1 cellular context compared by ENCODE assay signal in genomic region chr1:192808588-192809285, GRCh38.
TF ChIP-seq lines count a peak whose summit lies in the region.

TSS of gene RGS2 (plus strand) at chr1:192809039. CDS start at chr1:192809072, 33 bp downstream.

TF ChIP-seq in WTC11, 78 proteins besides CTCF, POLR2A, EP300 and RAD21 (continued from another document and continues in another):
- no peak for TF ChIP-seq E2F4 (CRISPR knock-in tag; IDR thresholded peaks at IDR 0.05; ENCODE audit: borderline replicate concordance, low read depth)
- TF ChIP-seq ZNF121 (CRISPR knock-in tag; IDR thresholded peaks at IDR 0.05), result peak; percentile 78; the same call in 1 of the 2 replicates
- TF ChIP-seq, protein P1, sequence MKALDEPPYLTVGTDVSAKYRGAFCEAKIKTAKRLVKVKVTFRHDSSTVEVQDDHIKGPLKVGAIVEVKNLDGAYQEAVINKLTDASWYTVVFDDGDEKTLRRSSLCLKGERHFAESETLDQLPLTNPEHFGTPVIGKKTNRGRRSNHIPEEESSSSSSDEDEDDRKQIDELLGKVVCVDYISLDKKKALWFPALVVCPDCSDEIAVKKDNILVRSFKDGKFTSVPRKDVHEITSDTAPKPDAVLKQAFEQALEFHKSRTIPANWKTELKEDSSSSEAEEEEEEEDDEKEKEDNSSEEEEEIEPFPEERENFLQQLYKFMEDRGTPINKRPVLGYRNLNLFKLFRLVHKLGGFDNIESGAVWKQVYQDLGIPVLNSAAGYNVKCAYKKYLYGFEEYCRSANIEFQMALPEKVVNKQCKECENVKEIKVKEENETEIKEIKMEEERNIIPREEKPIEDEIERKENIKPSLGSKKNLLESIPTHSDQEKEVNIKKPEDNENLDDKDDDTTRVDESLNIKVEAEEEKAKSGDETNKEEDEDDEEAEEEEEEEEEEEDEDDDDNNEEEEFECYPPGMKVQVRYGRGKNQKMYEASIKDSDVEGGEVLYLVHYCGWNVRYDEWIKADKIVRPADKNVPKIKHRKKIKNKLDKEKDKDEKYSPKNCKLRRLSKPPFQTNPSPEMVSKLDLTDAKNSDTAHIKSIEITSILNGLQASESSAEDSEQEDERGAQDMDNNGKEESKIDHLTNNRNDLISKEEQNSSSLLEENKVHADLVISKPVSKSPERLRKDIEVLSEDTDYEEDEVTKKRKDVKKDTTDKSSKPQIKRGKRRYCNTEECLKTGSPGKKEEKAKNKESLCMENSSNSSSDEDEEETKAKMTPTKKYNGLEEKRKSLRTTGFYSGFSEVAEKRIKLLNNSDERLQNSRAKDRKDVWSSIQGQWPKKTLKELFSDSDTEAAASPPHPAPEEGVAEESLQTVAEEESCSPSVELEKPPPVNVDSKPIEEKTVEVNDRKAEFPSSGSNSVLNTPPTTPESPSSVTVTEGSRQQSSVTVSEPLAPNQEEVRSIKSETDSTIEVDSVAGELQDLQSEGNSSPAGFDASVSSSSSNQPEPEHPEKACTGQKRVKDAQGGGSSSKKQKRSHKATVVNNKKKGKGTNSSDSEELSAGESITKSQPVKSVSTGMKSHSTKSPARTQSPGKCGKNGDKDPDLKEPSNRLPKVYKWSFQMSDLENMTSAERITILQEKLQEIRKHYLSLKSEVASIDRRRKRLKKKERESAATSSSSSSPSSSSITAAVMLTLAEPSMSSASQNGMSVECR (CRISPR knock-in tag; IDR thresholded peaks at IDR 0.05; ENCODE audit: borderline replicate concordance), result peak; percentile 79; the same call in 1 of the 2 replicates
- peak; percentile 59 for TF ChIP-seq FOXK1 (CRISPR knock-in tag; IDR thresholded peaks at IDR 0.05)
- TF ChIP-seq ZNF219 (CRISPR knock-in tag; IDR thresholded peaks at IDR 0.05; ENCODE audit: borderline replicate concordance), result no peak
- peak; percentile 45; the same call in 1 of the 2 replicates for TF ChIP-seq ZNF317 (CRISPR knock-in tag; IDR thresholded peaks at IDR 0.05; ENCODE audit: borderline replicate concordance, low read depth)
- peak; percentile 58; the same call in 1 of the 2 replicates for TF ChIP-seq E2F1 (CRISPR knock-in tag; IDR thresholded peaks at IDR 0.05)
- TF ChIP-seq, protein P2, sequence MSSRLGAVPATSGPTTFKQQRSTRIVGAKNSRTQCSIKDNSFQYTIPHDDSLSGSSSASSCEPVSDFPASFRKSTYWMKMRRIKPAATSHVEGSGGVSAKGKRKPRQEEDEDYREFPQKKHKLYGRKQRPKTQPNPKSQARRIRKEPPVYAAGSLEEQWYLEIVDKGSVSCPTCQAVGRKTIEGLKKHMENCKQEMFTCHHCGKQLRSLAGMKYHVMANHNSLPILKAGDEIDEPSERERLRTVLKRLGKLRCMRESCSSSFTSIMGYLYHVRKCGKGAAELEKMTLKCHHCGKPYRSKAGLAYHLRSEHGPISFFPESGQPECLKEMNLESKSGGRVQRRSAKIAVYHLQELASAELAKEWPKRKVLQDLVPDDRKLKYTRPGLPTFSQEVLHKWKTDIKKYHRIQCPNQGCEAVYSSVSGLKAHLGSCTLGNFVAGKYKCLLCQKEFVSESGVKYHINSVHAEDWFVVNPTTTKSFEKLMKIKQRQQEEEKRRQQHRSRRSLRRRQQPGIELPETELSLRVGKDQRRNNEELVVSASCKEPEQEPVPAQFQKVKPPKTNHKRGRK (CRISPR knock-in tag; IDR thresholded peaks at IDR 0.05; ENCODE audit: borderline replicate concordance), result no peak
- TF ChIP-seq AFF4 (CRISPR knock-in tag; IDR thresholded peaks at IDR 0.05; ENCODE audit: borderline replicate concordance), result no peak; the same call in 1 of the 2 replicates
- TF ChIP-seq, protein P3, sequence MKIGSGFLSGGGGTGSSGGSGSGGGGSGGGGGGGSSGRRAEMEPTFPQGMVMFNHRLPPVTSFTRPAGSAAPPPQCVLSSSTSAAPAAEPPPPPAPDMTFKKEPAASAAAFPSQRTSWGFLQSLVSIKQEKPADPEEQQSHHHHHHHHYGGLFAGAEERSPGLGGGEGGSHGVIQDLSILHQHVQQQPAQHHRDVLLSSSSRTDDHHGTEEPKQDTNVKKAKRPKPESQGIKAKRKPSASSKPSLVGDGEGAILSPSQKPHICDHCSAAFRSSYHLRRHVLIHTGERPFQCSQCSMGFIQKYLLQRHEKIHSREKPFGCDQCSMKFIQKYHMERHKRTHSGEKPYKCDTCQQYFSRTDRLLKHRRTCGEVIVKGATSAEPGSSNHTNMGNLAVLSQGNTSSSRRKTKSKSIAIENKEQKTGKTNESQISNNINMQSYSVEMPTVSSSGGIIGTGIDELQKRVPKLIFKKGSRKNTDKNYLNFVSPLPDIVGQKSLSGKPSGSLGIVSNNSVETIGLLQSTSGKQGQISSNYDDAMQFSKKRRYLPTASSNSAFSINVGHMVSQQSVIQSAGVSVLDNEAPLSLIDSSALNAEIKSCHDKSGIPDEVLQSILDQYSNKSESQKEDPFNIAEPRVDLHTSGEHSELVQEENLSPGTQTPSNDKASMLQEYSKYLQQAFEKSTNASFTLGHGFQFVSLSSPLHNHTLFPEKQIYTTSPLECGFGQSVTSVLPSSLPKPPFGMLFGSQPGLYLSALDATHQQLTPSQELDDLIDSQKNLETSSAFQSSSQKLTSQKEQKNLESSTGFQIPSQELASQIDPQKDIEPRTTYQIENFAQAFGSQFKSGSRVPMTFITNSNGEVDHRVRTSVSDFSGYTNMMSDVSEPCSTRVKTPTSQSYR (CRISPR knock-in tag; IDR thresholded peaks at IDR 0.05), result no peak
- peak; percentile 73 for TF ChIP-seq FOXP1 (CRISPR knock-in tag; IDR thresholded peaks at IDR 0.05; ENCODE audit: borderline replicate concordance)
- TF ChIP-seq, protein P4, sequence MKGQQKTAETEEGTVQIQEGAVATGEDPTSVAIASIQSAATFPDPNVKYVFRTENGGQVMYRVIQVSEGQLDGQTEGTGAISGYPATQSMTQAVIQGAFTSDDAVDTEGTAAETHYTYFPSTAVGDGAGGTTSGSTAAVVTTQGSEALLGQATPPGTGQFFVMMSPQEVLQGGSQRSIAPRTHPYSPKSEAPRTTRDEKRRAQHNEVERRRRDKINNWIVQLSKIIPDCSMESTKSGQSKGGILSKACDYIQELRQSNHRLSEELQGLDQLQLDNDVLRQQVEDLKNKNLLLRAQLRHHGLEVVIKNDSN (CRISPR knock-in tag; IDR thresholded peaks at IDR 0.05), result peak; percentile 31; the same call in 1 of the 2 replicates
- no peak for TF ChIP-seq ZNF423 (CRISPR knock-in tag; IDR thresholded peaks at IDR 0.05)
- TF ChIP-seq PRDM15 (CRISPR knock-in tag; IDR thresholded peaks at IDR 0.05), result no peak
- 0 out of 2 replicates have a peak, but pooled peaks have one; percentile 12 for TF ChIP-seq TEAD4 (CRISPR knock-in tag; IDR thresholded peaks at IDR 0.05)
- TF ChIP-seq, protein P5, sequence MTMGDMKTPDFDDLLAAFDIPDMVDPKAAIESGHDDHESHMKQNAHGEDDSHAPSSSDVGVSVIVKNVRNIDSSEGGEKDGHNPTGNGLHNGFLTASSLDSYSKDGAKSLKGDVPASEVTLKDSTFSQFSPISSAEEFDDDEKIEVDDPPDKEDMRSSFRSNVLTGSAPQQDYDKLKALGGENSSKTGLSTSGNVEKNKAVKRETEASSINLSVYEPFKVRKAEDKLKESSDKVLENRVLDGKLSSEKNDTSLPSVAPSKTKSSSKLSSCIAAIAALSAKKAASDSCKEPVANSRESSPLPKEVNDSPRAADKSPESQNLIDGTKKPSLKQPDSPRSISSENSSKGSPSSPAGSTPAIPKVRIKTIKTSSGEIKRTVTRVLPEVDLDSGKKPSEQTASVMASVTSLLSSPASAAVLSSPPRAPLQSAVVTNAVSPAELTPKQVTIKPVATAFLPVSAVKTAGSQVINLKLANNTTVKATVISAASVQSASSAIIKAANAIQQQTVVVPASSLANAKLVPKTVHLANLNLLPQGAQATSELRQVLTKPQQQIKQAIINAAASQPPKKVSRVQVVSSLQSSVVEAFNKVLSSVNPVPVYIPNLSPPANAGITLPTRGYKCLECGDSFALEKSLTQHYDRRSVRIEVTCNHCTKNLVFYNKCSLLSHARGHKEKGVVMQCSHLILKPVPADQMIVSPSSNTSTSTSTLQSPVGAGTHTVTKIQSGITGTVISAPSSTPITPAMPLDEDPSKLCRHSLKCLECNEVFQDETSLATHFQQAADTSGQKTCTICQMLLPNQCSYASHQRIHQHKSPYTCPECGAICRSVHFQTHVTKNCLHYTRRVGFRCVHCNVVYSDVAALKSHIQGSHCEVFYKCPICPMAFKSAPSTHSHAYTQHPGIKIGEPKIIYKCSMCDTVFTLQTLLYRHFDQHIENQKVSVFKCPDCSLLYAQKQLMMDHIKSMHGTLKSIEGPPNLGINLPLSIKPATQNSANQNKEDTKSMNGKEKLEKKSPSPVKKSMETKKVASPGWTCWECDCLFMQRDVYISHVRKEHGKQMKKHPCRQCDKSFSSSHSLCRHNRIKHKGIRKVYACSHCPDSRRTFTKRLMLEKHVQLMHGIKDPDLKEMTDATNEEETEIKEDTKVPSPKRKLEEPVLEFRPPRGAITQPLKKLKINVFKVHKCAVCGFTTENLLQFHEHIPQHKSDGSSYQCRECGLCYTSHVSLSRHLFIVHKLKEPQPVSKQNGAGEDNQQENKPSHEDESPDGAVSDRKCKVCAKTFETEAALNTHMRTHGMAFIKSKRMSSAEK (CRISPR knock-in tag; IDR thresholded peaks at IDR 0.05; ENCODE audit: borderline replicate concordance), result no peak
- TF ChIP-seq FOXJ3 (CRISPR knock-in tag; IDR thresholded peaks at IDR 0.05; ENCODE audit: borderline replicate concordance), result no peak
- TF ChIP-seq PRRX2 (CRISPR knock-in tag; IDR thresholded peaks at IDR 0.05), result no peak
- TF ChIP-seq CBFB (CRISPR knock-in tag; IDR thresholded peaks at IDR 0.05; ENCODE audit: low read depth), result peak; percentile 71; the same call in 1 of the 2 replicates
- TF ChIP-seq MAX (CRISPR knock-in tag; IDR thresholded peaks at IDR 0.05), result peak; percentile 89; the same call in 1 of the 2 replicates
- no peak for TF ChIP-seq JAZF1 (CRISPR knock-in tag; IDR thresholded peaks at IDR 0.05)
- TF ChIP-seq NFATC4 (CRISPR knock-in tag; IDR thresholded peaks at IDR 0.05), result no peak
- no peak for TF ChIP-seq GTF2I (CRISPR knock-in tag; conservative IDR thresholded peaks at IDR 0.05)
- peak; percentile 86; the same call in 1 of the 2 replicates for TF ChIP-seq ZBTB21 (CRISPR knock-in tag; IDR thresholded peaks at IDR 0.05; ENCODE audit: borderline replicate concordance)
